ENCODE assay signal across 30 cellular contexts in genomic region chr9:4066682-4067081, GRCh38.
"Had no signal": no experiment of that assay in that cellular context is flagged by ENCODE, and none has a peak within 500 bp of the region (broad histone marks: within the 10 kb centered on the region; RNA-seq: fewer than 3 reads in every experiment).

No MANE protein-coding gene starts in this region.

- H3K27me3 Mint-ChIP-seq: activated B cell treated with CpG ODN at 0.5 μM for 24 hours; activated CD4-positive, alpha-beta T cell treated with anti-CD3 and anti-CD28 coated beads, Interleukin-2, amount 10 ng/mL, durations not matched to agents 24 days and 14 days; activated T-cell treated with anti-CD3 and anti-CD28 coated beads, Interleukin-2, amount 50 U/mL, for 24 hours had no signal

- FAIRE-seq: TTC549 had no signal

- H3K36me3 ChIP-seq: brain microvascular endothelial cell had no signal

- H3K27ac ChIP-seq: brain microvascular endothelial cell, SK-N-MC had no signal

- H3K9me3 Mint-ChIP-seq: activated B cell treated with CpG ODN at 0.5 μM for 24 hours; activated CD4-positive, alpha-beta T cell treated with anti-CD3 and anti-CD28 coated beads, Interleukin-2, amount 10 ng/mL, durations not matched to agents 24 days and 14 days; activated T-cell treated with anti-CD3 and anti-CD28 coated beads, Interleukin-2, amount 50 U/mL, for 24 hours; activated T-helper 1 cell treated with anti-CD3 and anti-CD28 coated beads, Interleukin-12 subunit alpha, Interleukin-12 subunit beta, Interleukin-2, Interleukin-4 antibody, amounts not matched to agents 30 ng/mL and 10 ng/mL and 1 ng/mL, durations not matched to agents 14 hours and 24 hours and 36 hours; T-cell had no signal

- H3K27ac Mint-ChIP-seq: activated B cell treated with CpG ODN at 0.5 μM for 24 hours; activated CD4-positive, alpha-beta T cell treated with anti-CD3 and anti-CD28 coated beads, Interleukin-2, amount 10 ng/mL, durations not matched to agents 24 days and 14 days; activated CD8-positive, alpha-beta memory T cell treated with anti-CD3 and anti-CD28 coated beads, Interleukin-2, amount 10 ng/mL, durations not matched to agents 7 days and 5 days; activated naive CD8-positive, alpha-beta T cell; activated T-cell treated with anti-CD3 and anti-CD28 coated beads, Interleukin-2, amount 50 U/mL, for 24 hours; activated T-helper 1 cell treated with anti-CD3 and anti-CD28 coated beads, Interleukin-12 subunit alpha, Interleukin-12 subunit beta, Interleukin-2, Interleukin-4 antibody, amounts not matched to agents 30 ng/mL and 10 ng/mL and 1 ng/mL, durations not matched to agents 14 hours and 24 hours and 36 hours; T-cell had no signal

- H3K4me3 ChIP-seq: SK-N-MC had no signal

- H3K27me3 ChIP-seq: brain microvascular endothelial cell had no signal

- DNase-seq: activated B cell treated with CpG ODN at 0.5 μM for 24 hours; activated CD4-positive, alpha-beta T cell treated with anti-CD3 and anti-CD28 coated beads for 1 hour; activated CD4-positive, alpha-beta T cell treated with anti-CD3 and anti-CD28 coated beads, Interleukin-2, amount 10 ng/mL, durations not matched to agents 24 days and 14 days; activated CD4-positive, alpha-beta T cell treated with anti-CD3 and anti-CD28 coated beads, Interleukin-2, amount 50 U/mL, for 48 hours; activated CD8-positive, alpha-beta memory T cell treated with anti-CD3 and anti-CD28 coated beads, Interleukin-2, amount 10 ng/mL, durations not matched to agents 7 days and 5 days; activated effector memory CD4-positive, alpha-beta T cell treated with Interleukin-2 at 50 U/mL for 16 hours; activated naive CD4-positive, alpha-beta T cell treated with Interleukin-2 at 50 U/mL for 16 hours; activated T-cell treated with anti-CD3 and anti-CD28 coated beads, Interleukin-2, amount 50 U/mL, for 24 hours; brain microvascular endothelial cell; KG1; NCI-H1092 treated with DMSO at 0.1 percent for 48 hours; NCI-H1436; NCI-H1694 treated with DMSO at 0.1 percent for 48 hours; NCI-H2029 treated with DMSO at 0.1 percent for 48 hours; NCI-H345; NCI-H510A; NCI-H526 treated with DMSO at 0.1 percent for 48 hours; NCI-H82; NK-92 treated with Interleukin-12 subunit alpha and Interleukin-12 subunit beta, amount 100 ng/mL, for 24 hours; OCI-M1; RPMI8226; T-cell; T-helper 2 cell; T1000 had no signal

- H3K36me3 Mint-ChIP-seq: activated CD8-positive, alpha-beta memory T cell treated with anti-CD3 and anti-CD28 coated beads, Interleukin-2, amount 10 ng/mL, durations not matched to agents 7 days and 5 days; activated naive CD8-positive, alpha-beta T cell; T-cell had no signal

- H3K4me3 Mint-ChIP-seq: activated B cell treated with CpG ODN at 0.5 μM for 24 hours; activated CD4-positive, alpha-beta T cell treated with anti-CD3 and anti-CD28 coated beads, Interleukin-2, amount 10 ng/mL, durations not matched to agents 24 days and 14 days; activated CD8-positive, alpha-beta memory T cell treated with anti-CD3 and anti-CD28 coated beads, Interleukin-2, amount 10 ng/mL, durations not matched to agents 7 days and 5 days; activated naive CD8-positive, alpha-beta T cell; activated T-cell treated with anti-CD3 and anti-CD28 coated beads, Interleukin-2, amount 50 U/mL, for 24 hours; activated T-helper 1 cell treated with anti-CD3 and anti-CD28 coated beads, Interleukin-12 subunit alpha, Interleukin-12 subunit beta, Interleukin-2, Interleukin-4 antibody, amounts not matched to agents 30 ng/mL and 10 ng/mL and 1 ng/mL, durations not matched to agents 14 hours and 24 hours and 36 hours; T-cell had no signal

- ATAC-seq: activated CD8-positive, alpha-beta memory T cell treated with anti-CD3 and anti-CD28 coated beads, Interleukin-2, amount 10 ng/mL, durations not matched to agents 7 days and 5 days; Panc1; Right ventricle myocardium inferior; T-cell had no signal

- H3K4me1 Mint-ChIP-seq: activated B cell treated with CpG ODN at 0.5 μM for 24 hours; activated CD4-positive, alpha-beta T cell treated with anti-CD3 and anti-CD28 coated beads, Interleukin-2, amount 10 ng/mL, durations not matched to agents 24 days and 14 days; activated CD8-positive, alpha-beta memory T cell treated with anti-CD3 and anti-CD28 coated beads, Interleukin-2, amount 10 ng/mL, durations not matched to agents 7 days and 5 days had no signal
